In the genomic region with DNA sequence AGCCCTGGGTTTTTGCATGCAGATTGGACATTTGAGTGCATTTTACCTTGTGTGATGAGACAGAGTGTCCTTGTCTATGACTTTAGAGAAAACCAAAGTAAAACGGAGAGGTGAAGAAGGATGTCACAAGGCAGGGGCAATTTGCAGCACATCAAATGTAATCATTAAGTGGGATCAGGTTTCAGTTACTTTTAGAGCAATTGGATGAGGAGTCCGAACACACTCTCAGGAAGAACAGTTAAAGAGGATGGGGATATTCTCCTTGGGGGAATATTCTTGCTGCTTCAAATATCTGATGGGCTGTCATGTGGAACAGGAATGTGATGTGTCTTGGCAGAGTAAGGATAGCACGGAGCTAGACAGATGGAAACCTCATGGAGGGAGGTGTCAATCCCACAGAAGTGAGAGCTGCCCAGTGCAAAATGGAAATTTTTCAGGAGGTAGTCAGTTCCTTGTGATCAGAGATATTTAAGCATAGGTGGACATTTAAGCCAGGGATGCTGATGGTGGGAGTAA, we compare ENCODE assay signal across 11 cellular contexts. TPM values are rescaled to one million over a fixed set of nuclear protein-coding genes. Genes with fewer than 3 reads are reported as not detected.
DNase-seq lines count a peak whose midpoint lies in the region; ATAC-seq and TF ChIP-seq lines count a peak whose summit lies in the region.
"Had no signal": no experiment of that assay in that cellular context is flagged by ENCODE, and none has a peak within 500 bp of the region (broad histone marks: within the 10 kb centered on the region; RNA-seq: fewer than 3 reads in every experiment).

No MANE protein-coding gene starts in this region.

- DNase-seq in stimulated activated naive CD8-positive, alpha-beta T cell treated with anti-CD3 and anti-CD28 coated beads, Interleukin-15, Interleukin-2, amounts not matched to agents 100 U/mL and 50 U/mL, for 24 hours, result no peak
- no peak for DNase-seq in activated T-helper 1 cell treated with anti-CD3 and anti-CD28 coated beads, Interleukin-12 subunit alpha, Interleukin-12 subunit beta, Interleukin-2, Interleukin-4 antibody, amounts not matched to agents 30 ng/mL and 10 ng/mL and 1 ng/mL, durations not matched to agents 14 hours and 24 hours and 36 hours (ENCODE audit: low spot score)
- DNase-seq in kidney epithelial cell (ENCODE audit: low read depth) (peak; percentile 81), ascending aorta (ENCODE audit: low spot score in 2 of 2) (no peak), SIG-M5 treated with dmso at 0.1 percent for 504 hours (lab: John Stamatoyannopoulos, UW; ENCODE audit: unreplicated experiment) (no peak)
- DNase-seq: head of caudate nucleus had no signal

- H3K9me3 ChIP-seq in ascending aorta, result no peaks in the 10 kb centered on the region

- H3K4me1 ChIP-seq in ascending aorta, result peaks cover 0 to 3% of the 10 kb centered on the region in 2 donors

- peak overlapping the region; percentile 88 for H3K4me3 Mint-ChIP-seq in stimulated activated naive CD8-positive, alpha-beta T cell treated with anti-CD3 and anti-CD28 coated beads, Interleukin-15, Interleukin-2, amounts not matched to agents 100 ng/mL and 50 ng/mL, for 24 hours
- peak overlapping the region; percentile 95 for H3K4me3 Mint-ChIP-seq in activated T-helper 1 cell treated with anti-CD3 and anti-CD28 coated beads, Interleukin-12 subunit alpha, Interleukin-12 subunit beta, Interleukin-2, Interleukin-4 antibody, amounts not matched to agents 30 ng/mL and 10 ng/mL and 1 ng/mL, durations not matched to agents 14 hours and 24 hours and 36 hours

- H3K9me3 Mint-ChIP-seq in stimulated activated naive CD8-positive, alpha-beta T cell treated with anti-CD3 and anti-CD28 coated beads, Interleukin-15, Interleukin-2, amounts not matched to agents 100 ng/mL and 50 ng/mL, for 24 hours, result no peaks in the 10 kb centered on the region
- no peaks in the 10 kb centered on the region for H3K9me3 Mint-ChIP-seq in activated T-helper 1 cell treated with anti-CD3 and anti-CD28 coated beads, Interleukin-12 subunit alpha, Interleukin-12 subunit beta, Interleukin-2, Interleukin-4 antibody, amounts not matched to agents 30 ng/mL and 10 ng/mL and 1 ng/mL, durations not matched to agents 14 hours and 24 hours and 36 hours

- H3K36me3 Mint-ChIP-seq in stimulated activated naive CD8-positive, alpha-beta T cell treated with anti-CD3 and anti-CD28 coated beads, Interleukin-15, Interleukin-2, amounts not matched to agents 100 ng/mL and 50 ng/mL, for 24 hours (ENCODE audit: low read depth), result peaks cover 4% of the 10 kb centered on the region
- H3K36me3 Mint-ChIP-seq in activated T-helper 1 cell treated with anti-CD3 and anti-CD28 coated beads, Interleukin-12 subunit alpha, Interleukin-12 subunit beta, Interleukin-2, Interleukin-4 antibody, amounts not matched to agents 30 ng/mL and 10 ng/mL and 1 ng/mL, durations not matched to agents 14 hours and 24 hours and 36 hours (ENCODE audit: low read depth), result peaks cover 17% of the 10 kb centered on the region

- ATAC-seq in stimulated activated naive CD8-positive, alpha-beta T cell treated with anti-CD3 and anti-CD28 coated beads, Interleukin-15, Interleukin-2, amounts not matched to agents 100 U/mL and 50 U/mL, for 24 hours, result no peak
- ATAC-seq in GM21619 (IDR thresholded peaks at IDR 0.05; ENCODE audit: unreplicated experiment) (no peak), HG02763 (IDR thresholded peaks at IDR 0.05; ENCODE audit: unreplicated experiment) (no peak)

- TF ChIP-seq CTCF in kidney epithelial cell (IDR thresholded peaks at IDR 0.05; ENCODE audit: insufficient read depth, low read length, poor library complexity, severe bottlenecking), result no peak
- no peak for TF ChIP-seq CTCF in ascending aorta (IDR thresholded peaks at IDR 0.05)

- H3K27ac ChIP-seq in ascending aorta, result no peak overlapping the region

- no peak overlapping the region for H3K4me3 ChIP-seq in kidney epithelial cell (ENCODE audit: low read depth, low read length)
- H3K4me3 ChIP-seq in ascending aorta, result no peak overlapping the region

- peaks cover 37% of the 10 kb centered on the region for H3K4me1 Mint-ChIP-seq in stimulated activated naive CD8-positive, alpha-beta T cell treated with anti-CD3 and anti-CD28 coated beads, Interleukin-15, Interleukin-2, amounts not matched to agents 100 ng/mL and 50 ng/mL, for 24 hours (ENCODE audit: low read depth)
- peaks cover 49% of the 10 kb centered on the region for H3K4me1 Mint-ChIP-seq in activated T-helper 1 cell treated with anti-CD3 and anti-CD28 coated beads, Interleukin-12 subunit alpha, Interleukin-12 subunit beta, Interleukin-2, Interleukin-4 antibody, amounts not matched to agents 30 ng/mL and 10 ng/mL and 1 ng/mL, durations not matched to agents 14 hours and 24 hours and 36 hours (ENCODE audit: low read depth)

- H3K36me3 ChIP-seq in kidney epithelial cell (ENCODE audit: control insufficient read depth, insufficient read depth, low read length) (no peaks in the 10 kb centered on the region), ascending aorta (no peaks in the 10 kb centered on the region)

- intact Hi-C loops in activated T-helper 1 cell treated with anti-CD3 and anti-CD28 coated beads, Interleukin-12 subunit alpha, Interleukin-12 subunit beta, Interleukin-2, Interleukin-4 antibody, amounts not matched to agents 30 ng/mL and 10 ng/mL and 1 ng/mL, durations not matched to agents 14 hours and 24 hours and 36 hours (cut with micrococcal nuclease), result loop anchor here (1.0 to 5.0 kb wide), 5 partner anchors 40 to 608 kb away; a partner anchor contains a TSS
- intact Hi-C loops in ascending aorta (cut with DNase I), result no loop called here

- no peaks in the 10 kb centered on the region for H3K27me3 ChIP-seq in kidney epithelial cell (ENCODE audit: control insufficient read depth, insufficient read depth, low read length)
- H3K27me3 ChIP-seq in ascending aorta, result no peaks in the 10 kb centered on the region

- peak overlapping the region; percentile 91 for H3K27ac Mint-ChIP-seq in stimulated activated naive CD8-positive, alpha-beta T cell treated with anti-CD3 and anti-CD28 coated beads, Interleukin-15, Interleukin-2, amounts not matched to agents 100 ng/mL and 50 ng/mL, for 24 hours
- H3K27ac Mint-ChIP-seq in activated T-helper 1 cell treated with anti-CD3 and anti-CD28 coated beads, Interleukin-12 subunit alpha, Interleukin-12 subunit beta, Interleukin-2, Interleukin-4 antibody, amounts not matched to agents 30 ng/mL and 10 ng/mL and 1 ng/mL, durations not matched to agents 14 hours and 24 hours and 36 hours, result peak overlapping the region; percentile 90

- no peaks in the 10 kb centered on the region for H3K27me3 Mint-ChIP-seq in stimulated activated naive CD8-positive, alpha-beta T cell treated with anti-CD3 and anti-CD28 coated beads, Interleukin-15, Interleukin-2, amounts not matched to agents 100 ng/mL and 50 ng/mL, for 24 hours
- no peaks in the 10 kb centered on the region for H3K27me3 Mint-ChIP-seq in activated T-helper 1 cell treated with anti-CD3 and anti-CD28 coated beads, Interleukin-12 subunit alpha, Interleukin-12 subunit beta, Interleukin-2, Interleukin-4 antibody, amounts not matched to agents 30 ng/mL and 10 ng/mL and 1 ng/mL, durations not matched to agents 14 hours and 24 hours and 36 hours (ENCODE audit: insufficient read depth)

RNA-seq across cellular contexts. Expression of a gene that starts 0.8 kb away (rescaled TPM):
- 23.9 and 27.0 TPM in 2 replicates for total RNA-seq in activated T-helper 1 cell treated with anti-CD3 and anti-CD28 coated beads, Interleukin-12 subunit alpha, Interleukin-12 subunit beta, Interleukin-2, Interleukin-4 antibody, amounts not matched to agents 30 ng/mL and 10 ng/mL and 1 ng/mL, durations not matched to agents 14 hours and 24 hours and 36 hours
- total RNA-seq in kidney epithelial cell, result 6.4 and 10.2 TPM in 2 replicates
- total RNA-seq in ascending aorta, result not detected
- total RNA-seq: G401, SK-MEL-5 had no signal

RNA-seq across cellular contexts. Expression of a gene that starts 6.3 kb away (rescaled TPM):
- total RNA-seq in activated T-helper 1 cell treated with anti-CD3 and anti-CD28 coated beads, Interleukin-12 subunit alpha, Interleukin-12 subunit beta, Interleukin-2, Interleukin-4 antibody, amounts not matched to agents 30 ng/mL and 10 ng/mL and 1 ng/mL, durations not matched to agents 14 hours and 24 hours and 36 hours, result 169 and 171 TPM in 2 replicates
- total RNA-seq in kidney epithelial cell (34.7 and 36.8 TPM in 2 replicates), ascending aorta (15.0 TPM)
